In genomic region chrX:133440797-133441163, GRCh38 we compare ENCODE assay signal across 1 cellular context.
TF ChIP-seq lines count a peak whose summit lies in the region.

No MANE protein-coding gene starts in this region.

TF ChIP-seq in WTC11, 78 proteins besides CTCF, POLR2A, EP300 and RAD21:
- TF ChIP-seq HMGA2 (CRISPR knock-in tag; IDR thresholded peaks at IDR 0.05): no peak
- TF ChIP-seq E2F1 (CRISPR knock-in tag; IDR thresholded peaks at IDR 0.05): no peak
- 0 out of 2 replicates have a peak, but pooled peaks have one; percentile 35 for TF ChIP-seq MAX (CRISPR knock-in tag; IDR thresholded peaks at IDR 0.05)
- no peak for TF ChIP-seq ARID4B (CRISPR knock-in tag; IDR thresholded peaks at IDR 0.05; ENCODE audit: borderline replicate concordance)
- no peak for TF ChIP-seq HMGXB4 (CRISPR knock-in tag; IDR thresholded peaks at IDR 0.05)
- no peak for TF ChIP-seq IRF1 (CRISPR knock-in tag; IDR thresholded peaks at IDR 0.05)
- no peak for TF ChIP-seq NR2C2 (CRISPR knock-in tag; IDR thresholded peaks at IDR 0.05)
- TF ChIP-seq EMX1 (CRISPR knock-in tag; IDR thresholded peaks at IDR 0.05): no peak
- TF ChIP-seq MYBL2 (CRISPR knock-in tag; IDR thresholded peaks at IDR 0.05): no peak
- no peak for TF ChIP-seq SOX15 (CRISPR knock-in tag; IDR thresholded peaks at IDR 0.05)
- TF ChIP-seq USF1 (CRISPR knock-in tag; IDR thresholded peaks at IDR 0.05): peak; percentile 84
- no peak for TF ChIP-seq SP1 (CRISPR knock-in tag; conservative IDR thresholded peaks at IDR 0.05)
- peak; percentile 40; the same call in 1 of the 2 replicates for TF ChIP-seq PRDM15 (CRISPR knock-in tag; IDR thresholded peaks at IDR 0.05)
- TF ChIP-seq USF2 (CRISPR knock-in tag; IDR thresholded peaks at IDR 0.05): peak; percentile 88
- no peak for TF ChIP-seq E2F5 (CRISPR knock-in tag; IDR thresholded peaks at IDR 0.05)
- no peak for TF ChIP-seq ZNF396 (CRISPR knock-in tag; IDR thresholded peaks at IDR 0.05; ENCODE audit: borderline replicate concordance)
- 0 out of 2 replicates have a peak, but pooled peaks have one; percentile 2 for TF ChIP-seq TEAD1 (CRISPR knock-in tag; IDR thresholded peaks at IDR 0.05)
- TF ChIP-seq ZNF263 (CRISPR knock-in tag; IDR thresholded peaks at IDR 0.05; ENCODE audit: low read depth): no peak; the same call in 1 of the 2 replicates
- no peak for TF ChIP-seq ZNF317 (CRISPR knock-in tag; IDR thresholded peaks at IDR 0.05; ENCODE audit: borderline replicate concordance, low read depth)
